In the genomic region with DNA sequence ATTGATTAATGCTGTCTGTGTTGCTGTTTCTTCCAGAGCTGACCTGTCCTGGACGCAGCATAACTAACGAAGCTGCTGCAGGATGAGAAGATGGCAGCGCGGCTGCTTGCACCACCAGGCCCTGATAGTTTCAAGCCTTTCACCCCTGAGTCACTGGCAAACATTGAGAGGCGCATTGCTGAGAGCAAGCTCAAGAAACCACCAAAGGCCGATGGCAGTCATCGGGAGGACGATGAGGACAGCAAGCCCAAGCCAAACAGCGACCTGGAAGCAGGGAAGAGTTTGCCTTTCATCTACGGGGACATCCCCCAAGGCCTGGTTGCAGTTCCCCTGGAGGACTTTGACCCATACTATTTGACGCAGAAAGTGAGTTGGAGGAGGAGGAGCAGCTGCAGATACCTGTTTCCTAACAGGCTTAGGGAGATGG, we compare ENCODE assay signal across 1 cellular context.
A peak's percentile ranks its signal among the peaks of the same experiment; 100 is the strongest.
TF ChIP-seq lines count a peak whose summit lies in the region.

No MANE protein-coding gene starts in this region.

TF ChIP-seq in HepG2, 621 proteins besides CTCF, POLR2A, EP300 and RAD21 (continued from another document and continues in another):
- TF ChIP-seq, protein P1, sequence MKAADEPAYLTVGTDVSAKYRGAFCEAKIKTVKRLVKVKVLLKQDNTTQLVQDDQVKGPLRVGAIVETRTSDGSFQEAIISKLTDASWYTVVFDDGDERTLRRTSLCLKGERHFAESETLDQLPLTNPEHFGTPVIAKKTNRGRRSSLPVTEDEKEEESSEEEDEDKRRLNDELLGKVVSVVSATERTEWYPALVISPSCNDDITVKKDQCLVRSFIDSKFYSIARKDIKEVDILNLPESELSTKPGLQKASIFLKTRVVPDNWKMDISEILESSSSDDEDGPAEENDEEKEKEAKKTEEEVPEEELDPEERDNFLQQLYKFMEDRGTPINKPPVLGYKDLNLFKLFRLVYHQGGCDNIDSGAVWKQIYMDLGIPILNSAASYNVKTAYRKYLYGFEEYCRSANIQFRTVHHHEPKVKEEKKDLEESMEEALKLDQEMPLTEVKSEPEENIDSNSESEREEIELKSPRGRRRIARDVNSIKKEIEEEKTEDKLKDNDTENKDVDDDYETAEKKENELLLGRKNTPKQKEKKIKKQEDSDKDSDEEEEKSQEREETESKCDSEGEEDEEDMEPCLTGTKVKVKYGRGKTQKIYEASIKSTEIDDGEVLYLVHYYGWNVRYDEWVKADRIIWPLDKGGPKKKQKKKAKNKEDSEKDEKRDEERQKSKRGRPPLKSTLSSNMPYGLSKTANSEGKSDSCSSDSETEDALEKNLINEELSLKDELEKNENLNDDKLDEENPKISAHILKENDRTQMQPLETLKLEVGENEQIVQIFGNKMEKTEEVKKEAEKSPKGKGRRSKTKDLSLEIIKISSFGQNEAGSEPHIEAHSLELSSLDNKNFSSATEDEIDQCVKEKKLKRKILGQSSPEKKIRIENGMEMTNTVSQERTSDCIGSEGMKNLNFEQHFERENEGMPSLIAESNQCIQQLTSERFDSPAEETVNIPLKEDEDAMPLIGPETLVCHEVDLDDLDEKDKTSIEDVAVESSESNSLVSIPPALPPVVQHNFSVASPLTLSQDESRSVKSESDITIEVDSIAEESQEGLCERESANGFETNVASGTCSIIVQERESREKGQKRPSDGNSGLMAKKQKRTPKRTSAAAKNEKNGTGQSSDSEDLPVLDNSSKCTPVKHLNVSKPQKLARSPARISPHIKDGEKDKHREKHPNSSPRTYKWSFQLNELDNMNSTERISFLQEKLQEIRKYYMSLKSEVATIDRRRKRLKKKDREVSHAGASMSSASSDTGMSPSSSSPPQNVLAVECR (CRISPR knock-in tag; IDR thresholded peaks at IDR 0.05; ENCODE audit: borderline replicate concordance): peak; percentile 15; the same call in 1 of the 2 replicates
- 0 out of 2 replicates have a peak, but pooled peaks have one; percentile 31 for TF ChIP-seq ZMYM3 (CRISPR knock-in tag; IDR thresholded peaks at IDR 0.05)
- peak; percentile 72 for TF ChIP-seq XRCC5 (optimal IDR thresholded peaks at IDR 0.05; ENCODE audit: low read length)
- TF ChIP-seq POLR2G (IDR thresholded peaks at IDR 0.05; ENCODE audit: low read depth, low read length): 0 out of 2 replicates have a peak, but pooled peaks have one; percentile 36
- TF ChIP-seq KDM6A (CRISPR knock-in tag; IDR thresholded peaks at IDR 0.05; ENCODE audit: low read depth): peak; percentile 69
- TF ChIP-seq ZSCAN31 (CRISPR knock-in tag; IDR thresholded peaks at IDR 0.05; ENCODE audit: low read depth): peak; percentile 50; the same call in 1 of the 2 replicates
- peak; percentile 25; the same call in 1 of the 2 replicates for TF ChIP-seq ZNF547 (CRISPR knock-in tag; IDR thresholded peaks at IDR 0.05)
- no peak for TF ChIP-seq SOX6 (IDR thresholded peaks at IDR 0.05)
- 0 out of 2 replicates have a peak, but pooled peaks have one; percentile 27 for TF ChIP-seq SOX6 (CRISPR knock-in tag; IDR thresholded peaks at IDR 0.05)
- 0 out of 2 replicates have a peak, but pooled peaks have one; percentile 29 for TF ChIP-seq MIER2 (CRISPR knock-in tag; IDR thresholded peaks at IDR 0.05)
- TF ChIP-seq, protein P2, sequence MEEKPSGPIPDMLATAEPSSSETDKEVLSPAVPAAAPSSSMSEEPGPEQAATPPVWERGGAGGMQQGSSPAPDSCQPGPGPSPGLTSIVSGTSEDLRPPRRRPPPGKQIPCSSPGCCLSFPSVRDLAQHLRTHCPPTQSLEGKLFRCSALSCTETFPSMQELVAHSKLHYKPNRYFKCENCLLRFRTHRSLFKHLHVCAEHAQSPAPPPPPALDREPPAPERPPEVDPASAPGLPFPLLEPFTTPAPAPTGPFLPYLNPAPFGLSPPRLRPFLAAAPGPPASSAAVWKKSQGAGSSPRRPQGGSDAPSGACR (CRISPR knock-in tag; IDR thresholded peaks at IDR 0.05): no peak
- TF ChIP-seq, protein P3, sequence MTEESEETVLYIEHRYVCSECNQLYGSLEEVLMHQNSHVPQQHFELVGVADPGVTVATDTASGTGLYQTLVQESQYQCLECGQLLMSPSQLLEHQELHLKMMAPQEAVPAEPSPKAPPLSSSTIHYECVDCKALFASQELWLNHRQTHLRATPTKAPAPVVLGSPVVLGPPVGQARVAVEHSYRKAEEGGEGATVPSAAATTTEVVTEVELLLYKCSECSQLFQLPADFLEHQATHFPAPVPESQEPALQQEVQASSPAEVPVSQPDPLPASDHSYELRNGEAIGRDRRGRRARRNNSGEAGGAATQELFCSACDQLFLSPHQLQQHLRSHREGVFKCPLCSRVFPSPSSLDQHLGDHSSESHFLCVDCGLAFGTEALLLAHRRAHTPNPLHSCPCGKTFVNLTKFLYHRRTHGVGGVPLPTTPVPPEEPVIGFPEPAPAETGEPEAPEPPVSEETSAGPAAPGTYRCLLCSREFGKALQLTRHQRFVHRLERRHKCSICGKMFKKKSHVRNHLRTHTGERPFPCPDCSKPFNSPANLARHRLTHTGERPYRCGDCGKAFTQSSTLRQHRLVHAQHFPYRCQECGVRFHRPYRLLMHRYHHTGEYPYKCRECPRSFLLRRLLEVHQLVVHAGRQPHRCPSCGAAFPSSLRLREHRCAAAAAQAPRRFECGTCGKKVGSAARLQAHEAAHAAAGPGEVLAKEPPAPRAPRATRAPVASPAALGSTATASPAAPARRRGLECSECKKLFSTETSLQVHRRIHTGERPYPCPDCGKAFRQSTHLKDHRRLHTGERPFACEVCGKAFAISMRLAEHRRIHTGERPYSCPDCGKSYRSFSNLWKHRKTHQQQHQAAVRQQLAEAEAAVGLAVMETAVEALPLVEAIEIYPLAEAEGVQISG (CRISPR knock-in tag; IDR thresholded peaks at IDR 0.05): 0 out of 2 replicates have a peak, but pooled peaks have one; percentile 44
- no peak for TF ChIP-seq ZNF3 (CRISPR knock-in tag; IDR thresholded peaks at IDR 0.05)
- TF ChIP-seq, protein P4, sequence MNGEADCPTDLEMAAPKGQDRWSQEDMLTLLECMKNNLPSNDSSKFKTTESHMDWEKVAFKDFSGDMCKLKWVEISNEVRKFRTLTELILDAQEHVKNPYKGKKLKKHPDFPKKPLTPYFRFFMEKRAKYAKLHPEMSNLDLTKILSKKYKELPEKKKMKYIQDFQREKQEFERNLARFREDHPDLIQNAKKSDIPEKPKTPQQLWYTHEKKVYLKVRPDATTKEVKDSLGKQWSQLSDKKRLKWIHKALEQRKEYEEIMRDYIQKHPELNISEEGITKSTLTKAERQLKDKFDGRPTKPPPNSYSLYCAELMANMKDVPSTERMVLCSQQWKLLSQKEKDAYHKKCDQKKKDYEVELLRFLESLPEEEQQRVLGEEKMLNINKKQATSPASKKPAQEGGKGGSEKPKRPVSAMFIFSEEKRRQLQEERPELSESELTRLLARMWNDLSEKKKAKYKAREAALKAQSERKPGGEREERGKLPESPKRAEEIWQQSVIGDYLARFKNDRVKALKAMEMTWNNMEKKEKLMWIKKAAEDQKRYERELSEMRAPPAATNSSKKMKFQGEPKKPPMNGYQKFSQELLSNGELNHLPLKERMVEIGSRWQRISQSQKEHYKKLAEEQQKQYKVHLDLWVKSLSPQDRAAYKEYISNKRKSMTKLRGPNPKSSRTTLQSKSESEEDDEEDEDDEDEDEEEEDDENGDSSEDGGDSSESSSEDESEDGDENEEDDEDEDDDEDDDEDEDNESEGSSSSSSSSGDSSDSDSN (CRISPR knock-in tag; IDR thresholded peaks at IDR 0.05): peak; percentile 51
- TF ChIP-seq ZMYM4 (CRISPR knock-in tag; IDR thresholded peaks at IDR 0.05): peak; percentile 67
- TF ChIP-seq, protein P5, sequence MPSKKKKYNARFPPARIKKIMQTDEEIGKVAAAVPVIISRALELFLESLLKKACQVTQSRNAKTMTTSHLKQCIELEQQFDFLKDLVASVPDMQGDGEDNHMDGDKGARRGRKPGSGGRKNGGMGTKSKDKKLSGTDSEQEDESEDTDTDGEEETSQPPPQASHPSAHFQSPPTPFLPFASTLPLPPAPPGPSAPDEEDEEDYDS (CRISPR knock-in tag; IDR thresholded peaks at IDR 0.05): 0 out of 2 replicates have a peak, but pooled peaks have one; percentile 17
- peak; percentile 72 for TF ChIP-seq ZNF792 (CRISPR knock-in tag; IDR thresholded peaks at IDR 0.05)
- TF ChIP-seq PHF8 (CRISPR knock-in tag; IDR thresholded peaks at IDR 0.05): peak; percentile 60; the same call in 1 of the 2 replicates
- peak; percentile 20; the same call in 1 of the 2 replicates for TF ChIP-seq REPIN1 (CRISPR knock-in tag; IDR thresholded peaks at IDR 0.05; ENCODE audit: borderline replicate concordance, low read depth)
- TF ChIP-seq, protein P6, sequence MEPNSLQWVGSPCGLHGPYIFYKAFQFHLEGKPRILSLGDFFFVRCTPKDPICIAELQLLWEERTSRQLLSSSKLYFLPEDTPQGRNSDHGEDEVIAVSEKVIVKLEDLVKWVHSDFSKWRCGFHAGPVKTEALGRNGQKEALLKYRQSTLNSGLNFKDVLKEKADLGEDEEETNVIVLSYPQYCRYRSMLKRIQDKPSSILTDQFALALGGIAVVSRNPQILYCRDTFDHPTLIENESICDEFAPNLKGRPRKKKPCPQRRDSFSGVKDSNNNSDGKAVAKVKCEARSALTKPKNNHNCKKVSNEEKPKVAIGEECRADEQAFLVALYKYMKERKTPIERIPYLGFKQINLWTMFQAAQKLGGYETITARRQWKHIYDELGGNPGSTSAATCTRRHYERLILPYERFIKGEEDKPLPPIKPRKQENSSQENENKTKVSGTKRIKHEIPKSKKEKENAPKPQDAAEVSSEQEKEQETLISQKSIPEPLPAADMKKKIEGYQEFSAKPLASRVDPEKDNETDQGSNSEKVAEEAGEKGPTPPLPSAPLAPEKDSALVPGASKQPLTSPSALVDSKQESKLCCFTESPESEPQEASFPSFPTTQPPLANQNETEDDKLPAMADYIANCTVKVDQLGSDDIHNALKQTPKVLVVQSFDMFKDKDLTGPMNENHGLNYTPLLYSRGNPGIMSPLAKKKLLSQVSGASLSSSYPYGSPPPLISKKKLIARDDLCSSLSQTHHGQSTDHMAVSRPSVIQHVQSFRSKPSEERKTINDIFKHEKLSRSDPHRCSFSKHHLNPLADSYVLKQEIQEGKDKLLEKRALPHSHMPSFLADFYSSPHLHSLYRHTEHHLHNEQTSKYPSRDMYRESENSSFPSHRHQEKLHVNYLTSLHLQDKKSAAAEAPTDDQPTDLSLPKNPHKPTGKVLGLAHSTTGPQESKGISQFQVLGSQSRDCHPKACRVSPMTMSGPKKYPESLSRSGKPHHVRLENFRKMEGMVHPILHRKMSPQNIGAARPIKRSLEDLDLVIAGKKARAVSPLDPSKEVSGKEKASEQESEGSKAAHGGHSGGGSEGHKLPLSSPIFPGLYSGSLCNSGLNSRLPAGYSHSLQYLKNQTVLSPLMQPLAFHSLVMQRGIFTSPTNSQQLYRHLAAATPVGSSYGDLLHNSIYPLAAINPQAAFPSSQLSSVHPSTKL (CRISPR knock-in tag; IDR thresholded peaks at IDR 0.05): peak; percentile 64
- TF ChIP-seq, protein P7, sequence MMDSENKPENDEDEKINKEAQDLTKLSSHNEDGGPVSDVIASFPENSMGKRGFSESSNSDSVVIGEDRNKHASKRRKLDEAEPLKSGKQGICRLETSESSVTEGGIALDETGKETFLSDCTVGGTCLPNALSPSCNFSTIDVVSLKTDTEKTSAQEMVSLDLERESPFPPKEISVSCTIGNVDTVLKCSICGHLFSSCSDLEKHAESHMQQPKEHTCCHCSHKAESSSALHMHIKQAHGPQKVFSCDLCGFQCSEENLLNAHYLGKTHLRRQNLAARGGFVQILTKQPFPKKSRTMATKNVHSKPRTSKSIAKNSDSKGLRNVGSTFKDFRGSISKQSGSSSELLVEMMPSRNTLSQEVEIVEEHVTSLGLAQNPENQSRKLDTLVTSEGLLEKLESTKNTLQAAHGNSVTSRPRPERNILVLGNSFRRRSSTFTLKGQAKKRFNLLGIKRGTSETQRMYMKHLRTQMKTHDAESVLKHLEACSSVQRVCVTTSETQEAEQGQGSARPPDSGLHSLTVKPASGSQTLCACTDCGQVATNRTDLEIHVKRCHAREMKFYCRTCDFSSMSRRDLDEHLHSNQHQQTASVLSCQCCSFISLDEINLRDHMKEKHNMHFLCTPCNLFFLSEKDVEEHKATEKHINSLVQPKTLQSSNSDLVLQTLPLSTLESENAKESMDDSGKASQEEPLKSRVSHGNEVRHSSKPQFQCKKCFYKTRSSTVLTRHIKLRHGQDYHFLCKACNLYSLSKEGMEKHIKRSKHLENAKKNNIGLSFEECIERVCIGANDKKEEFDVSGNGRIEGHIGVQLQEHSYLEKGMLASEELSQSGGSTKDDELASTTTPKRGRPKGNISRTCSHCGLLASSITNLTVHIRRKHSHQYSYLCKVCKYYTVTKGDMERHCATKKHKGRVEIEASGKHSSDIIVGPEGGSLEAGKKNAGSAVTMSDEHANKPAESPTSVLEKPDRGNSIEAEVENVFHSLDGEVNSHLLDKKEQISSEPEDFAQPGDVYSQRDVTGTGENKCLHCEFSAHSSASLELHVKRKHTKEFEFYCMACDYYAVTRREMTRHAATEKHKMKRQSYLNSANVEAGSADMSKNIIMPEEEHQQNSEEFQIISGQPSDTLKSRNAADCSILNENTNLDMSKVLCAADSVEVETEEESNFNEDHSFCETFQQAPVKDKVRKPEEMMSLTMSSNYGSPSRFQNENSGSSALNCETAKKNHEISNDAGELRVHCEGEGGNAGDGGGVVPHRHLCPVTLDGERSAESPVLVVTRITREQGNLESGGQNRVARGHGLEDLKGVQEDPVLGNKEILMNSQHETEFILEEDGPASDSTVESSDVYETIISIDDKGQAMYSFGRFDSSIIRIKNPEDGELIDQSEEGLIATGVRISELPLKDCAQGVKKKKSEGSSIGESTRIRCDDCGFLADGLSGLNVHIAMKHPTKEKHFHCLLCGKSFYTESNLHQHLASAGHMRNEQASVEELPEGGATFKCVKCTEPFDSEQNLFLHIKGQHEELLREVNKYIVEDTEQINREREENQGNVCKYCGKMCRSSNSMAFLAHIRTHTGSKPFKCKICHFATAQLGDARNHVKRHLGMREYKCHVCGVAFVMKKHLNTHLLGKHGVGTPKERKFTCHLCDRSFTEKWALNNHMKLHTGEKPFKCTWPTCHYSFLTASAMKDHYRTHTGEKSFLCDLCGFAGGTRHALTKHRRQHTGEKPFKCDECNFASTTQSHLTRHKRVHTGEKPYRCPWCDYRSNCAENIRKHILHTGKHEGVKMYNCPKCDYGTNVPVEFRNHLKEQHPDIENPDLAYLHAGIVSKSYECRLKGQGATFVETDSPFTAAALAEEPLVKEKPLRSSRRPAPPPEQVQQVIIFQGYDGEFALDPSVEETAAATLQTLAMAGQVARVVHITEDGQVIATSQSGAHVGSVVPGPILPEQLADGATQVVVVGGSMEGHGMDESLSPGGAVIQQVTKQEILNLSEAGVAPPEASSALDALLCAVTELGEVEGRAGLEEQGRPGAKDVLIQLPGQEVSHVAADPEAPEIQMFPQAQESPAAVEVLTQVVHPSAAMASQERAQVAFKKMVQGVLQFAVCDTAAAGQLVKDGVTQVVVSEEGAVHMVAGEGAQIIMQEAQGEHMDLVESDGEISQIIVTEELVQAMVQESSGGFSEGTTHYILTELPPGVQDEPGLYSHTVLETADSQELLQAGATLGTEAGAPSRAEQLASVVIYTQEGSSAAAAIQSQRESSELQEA (CRISPR knock-in tag; IDR thresholded peaks at IDR 0.05; ENCODE audit: not compliant biosample characterization): no peak
- no peak for TF ChIP-seq SCMH1 (CRISPR knock-in tag; IDR thresholded peaks at IDR 0.05; ENCODE audit: borderline replicate concordance)
- TF ChIP-seq HNF4G (IDR thresholded peaks at IDR 0.05; ENCODE audit: borderline replicate concordance, low read depth, low read length): peak; percentile 92
- peak; percentile 78; the same call in 1 of the 2 replicates for TF ChIP-seq HNF4G (CRISPR knock-in tag; IDR thresholded peaks at IDR 0.05; ENCODE audit: borderline replicate concordance, low read depth)
- TF ChIP-seq TAF1 (CRISPR knock-in tag; IDR thresholded peaks at IDR 0.05): peak; percentile 29; the same call in 1 of the 2 replicates
- no peak for TF ChIP-seq NCOA5 (CRISPR knock-in tag; IDR thresholded peaks at IDR 0.05)
